23 cellular contexts compared by ENCODE assay signal in the genomic region with DNA sequence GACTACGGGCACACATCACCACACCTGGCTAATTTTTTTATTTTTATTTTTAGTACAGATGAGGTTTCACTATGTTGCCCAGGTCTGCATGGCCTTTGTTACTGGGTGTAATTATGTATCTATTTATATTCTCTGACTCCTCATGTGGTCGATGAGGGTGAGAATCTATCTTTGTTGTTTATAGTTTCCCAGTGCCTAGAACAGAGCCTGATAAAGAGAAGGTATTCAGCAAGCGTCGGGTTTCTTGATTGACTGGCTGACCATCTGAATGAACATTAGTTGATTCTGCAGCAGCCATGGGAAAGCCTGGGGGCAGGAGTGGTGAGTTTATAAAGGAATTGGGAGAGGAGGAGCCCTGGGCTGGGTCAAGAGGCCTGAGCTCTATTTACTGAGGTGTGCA. TPM values are rescaled to one million over a fixed set of nuclear protein-coding genes. Genes with fewer than 3 reads are reported as not detected.
"Had no signal": no experiment of that assay in that cellular context is flagged by ENCODE, and none has a peak within 500 bp of the region (broad histone marks: within the 10 kb centered on the region; RNA-seq: fewer than 3 reads in every experiment).

No MANE protein-coding gene starts in this region.

- ATAC-seq: activated CD4-positive, alpha-beta T cell treated with anti-CD3 and anti-CD28 coated beads for 36 hours; activated CD8-positive, alpha-beta memory T cell treated with anti-CD3 and anti-CD28 coated beads, Interleukin-2, amount 10 ng/mL, durations not matched to agents 7 days and 5 days; body of pancreas; natural killer cell; right lobe of liver; upper lobe of right lung; WTC11 had no signal

- H3K4me1 ChIP-seq: esophagus squamous epithelium, stomach, upper lobe of right lung had no signal

- H3K9me3 ChIP-seq: body of pancreas, neutrophil, pancreas, right lobe of liver, upper lobe of right lung had no signal

- DNase-seq: activated CD4-positive, alpha-beta memory T cell treated with anti-CD3 and anti-CD28 coated beads for 36 hours; activated CD4-positive, alpha-beta T cell treated with anti-CD3 and anti-CD28 coated beads for 36 hours; activated naive CD4-positive, alpha-beta T cell treated with Interleukin-2 at 50 U/mL for 16 hours; activated naive CD8-positive, alpha-beta T cell treated with anti-CD3 and anti-CD28 coated beads, Interleukin-2, amount 10 ng/mL, durations not matched to agents 7 days and 5 days; body of pancreas; dermis blood vessel endothelial cell; effector memory CD4-positive, alpha-beta T cell; esophagus squamous epithelium; immature natural killer cell; kidney glomerular epithelial cell; mesenchymal stem cell; natural killer cell; small intestine; stimulated activated CD4-positive, alpha-beta T cell treated with anti-CD3 and anti-CD28 coated beads, Interleukin-15, amount 100 ng/mL, for 24 hours; stimulated activated CD4-positive, alpha-beta T cell treated with anti-CD3 and anti-CD28 coated beads, Interleukin-2, amount 100 ng/mL, for 48 hours; stomach had no signal

- H3K27ac ChIP-seq: esophagus squamous epithelium, neutrophil, right lobe of liver, stomach, upper lobe of right lung had no signal

- H3K36me3 ChIP-seq: esophagus squamous epithelium, neutrophil, pancreas, right lobe of liver, stomach, upper lobe of right lung had no signal

- FAIRE-seq: pancreas, small intestine, TTC549 had no signal

- H3K4me3 ChIP-seq: body of pancreas, esophagus squamous epithelium, pancreas, right lobe of liver, stomach, upper lobe of right lung had no signal

- H3K27me3 ChIP-seq: body of pancreas, esophagus squamous epithelium, neutrophil, pancreas, right lobe of liver, stomach, upper lobe of right lung had no signal

RNA-seq across cellular contexts. Expression of a gene that starts 28.5 kb away (rescaled TPM):
- polyA plus RNA-seq: immature natural killer cell had no signal
